In genomic region chr16:87487361-87487924, GRCh38 we compare ENCODE assay signal across 8 cellular contexts. TPM values are rescaled to one million over a fixed set of nuclear protein-coding genes. Genes with fewer than 3 reads are reported as not detected.
DNase-seq lines count a peak whose midpoint lies in the region; ATAC-seq and TF ChIP-seq lines count a peak whose summit lies in the region.

No MANE protein-coding gene starts in this region.

- H3F3A ChIP-seq in neural progenitor cell (ENCODE audit: low read depth), result peaks cover 11% of the 10 kb centered on the region
- H3F3A ChIP-seq in MM.1S (ENCODE audit: insufficient read depth, low read length), result no peaks in the 10 kb centered on the region

- H3K4me1 ChIP-seq in H9 (ENCODE audit: insufficient read depth, low read length), result no peaks in the 10 kb centered on the region; the same call in 1 of the 2 replicates
- peaks cover 27% of the 10 kb centered on the region for H3K4me1 ChIP-seq in neural progenitor cell
- no peaks in the 10 kb centered on the region for H3K4me1 ChIP-seq in MM.1S (ENCODE audit: low read length)

- no peaks in the 10 kb centered on the region for H3K36me3 ChIP-seq in neural progenitor cell
- H3K36me3 ChIP-seq in MM.1S (replicated peaks; ENCODE audit: insufficient read depth, low read length), result no peaks in the 10 kb centered on the region

- no peak overlapping the region for H2AK5ac ChIP-seq in H9 (ENCODE audit: insufficient read length, low read length)

- ATAC-seq in HG02571 (IDR thresholded peaks at IDR 0.05; ENCODE audit: unreplicated experiment), result no peak

- no CpG with 5 or more reads among the region's 24 CpGs for WGBS in H9 (ENCODE audit: extremely low coverage, insufficient read length, low lambda C conversion rate)

- no peak overlapping the region for H2BK20ac ChIP-seq in H9 (ENCODE audit: low read depth, low read length, poor library complexity, severe bottlenecking)

- H3K4me3 ChIP-seq in epithelial cell of proximal tubule (ENCODE audit: low read depth, low read length) (peak overlapping the region; percentile 48), neural progenitor cell (peak overlapping the region; percentile 11), MM.1S (ENCODE audit: low read length) (no peak overlapping the region)

- H3K4ac ChIP-seq in H9 (ENCODE audit: low read depth, low read length), result no peak overlapping the region

- H3K56ac ChIP-seq in H9 (ENCODE audit: insufficient read length, low read depth, low read length), result no peak overlapping the region

- no peak overlapping the region for H4K8ac ChIP-seq in H9 (replicated peaks; ENCODE audit: insufficient read length, low read depth, low read length)

- H3K4me3 Mint-ChIP-seq in H9 (peak overlapping the region; percentile 35 to 66; a peak in 4 of 5 replicates), neural progenitor cell (peak overlapping the region; percentile 65)

- H4K5ac ChIP-seq in H9 (ENCODE audit: insufficient read length, low read depth, low read length), result no peak overlapping the region

- H2AFZ ChIP-seq in H9 (ENCODE audit: low read length), result no peak overlapping the region
- no peak overlapping the region for H2AFZ ChIP-seq in neural progenitor cell (replicated peaks)
- H2AFZ ChIP-seq in MM.1S (ENCODE audit: low read length), result no peak overlapping the region

- TF ChIP-seq CTCF in H9 (conservative IDR thresholded peaks at IDR 0.05), result no peak
- TF ChIP-seq CTCF in epithelial cell of proximal tubule (conservative IDR thresholded peaks at IDR 0.05; ENCODE audit: low read depth, low read length), result no peak
- no peak for TF ChIP-seq CTCF in neural progenitor cell (IDR thresholded peaks at IDR 0.05)
- no peak for TF ChIP-seq CTCF in MM.1S (IDR thresholded peaks at IDR 0.05; ENCODE audit: low read length)

- H3K4me1 Mint-ChIP-seq in H9, result peaks cover 36% of the 10 kb centered on the region in 2 experiments
- peaks cover 46% of the 10 kb centered on the region for H3K4me1 Mint-ChIP-seq in neural progenitor cell

- no peak overlapping the region for H3K27ac ChIP-seq in H9 (ENCODE audit: insufficient read length, low read depth, low read length)
- H3K27ac ChIP-seq in neural progenitor cell, result no peak overlapping the region
- no peak overlapping the region for H3K27ac ChIP-seq in MM.1S (ENCODE audit: low read length)

- no peak overlapping the region for H2BK15ac ChIP-seq in H9 (ENCODE audit: low read depth, low read length)

- DNase-seq in H9, result peak; percentile 73
- DNase-seq in NCI-H526 treated with DMSO at 0.1 percent for 48 hours (lab: John Stamatoyannopoulos, UW), result peak; percentile 70
- peak; percentile 47 for DNase-seq in epithelial cell of proximal tubule (ENCODE audit: low read depth)
- DNase-seq in neural progenitor cell (ENCODE audit: low spot score), result peak; percentile 65
- DNase-seq in MM.1S, result no peak
- no peak for DNase-seq in H4 (ENCODE audit: low spot score)
- DNase-seq in activated CD4-positive, alpha-beta T cell treated with anti-CD3 and anti-CD28 coated beads for 1 hour, result no peak

- peaks cover 16% of the 10 kb centered on the region; the same call in 1 of the 2 replicates for H3K79me2 ChIP-seq in H9 (ENCODE audit: insufficient read depth, low read length)
- H3K79me2 ChIP-seq in neural progenitor cell (ENCODE audit: low read depth), result peaks cover 94% of the 10 kb centered on the region
- H3K79me2 ChIP-seq in MM.1S (ENCODE audit: low read length), result no peaks in the 10 kb centered on the region

- H3K14ac ChIP-seq in H9 (ENCODE audit: insufficient read depth, low read length), result peak overlapping the region; percentile 0; the same call in 1 of the 2 replicates

- H3K23me2 ChIP-seq in H9 (ENCODE audit: insufficient read length, low read depth, low read length, poor library complexity, severe bottlenecking), result peaks cover 5% of the 10 kb centered on the region

- H3K9me3 Mint-ChIP-seq in H9 (no peaks in the 10 kb centered on the region), neural progenitor cell (no peaks in the 10 kb centered on the region)

- H3K27ac Mint-ChIP-seq in H9 (peak overlapping the region in 1 of 3 experiments; percentile 72; a peak in 1 of 7 replicates), neural progenitor cell (no peak overlapping the region)

- H3K36me3 Mint-ChIP-seq in H9 (ENCODE audit: insufficient read depth in 1 of 3, low read depth in 3 of 3), result peaks cover 3 to 9% (median 9%) of the 10 kb centered on the region in 3 experiments; a peak in 6 of 7 replicates
- H3K36me3 Mint-ChIP-seq in neural progenitor cell, result peaks cover 9% of the 10 kb centered on the region

- no peak overlapping the region for H3K23ac ChIP-seq in H9 (ENCODE audit: insufficient read length, low read depth, low read length)

- H3K27me3 Mint-ChIP-seq in H9 (ENCODE audit: low read depth) (no peaks in the 10 kb centered on the region), neural progenitor cell (ENCODE audit: insufficient read depth, low read depth) (peaks cover 2% of the 10 kb centered on the region)

- H3T11ph ChIP-seq in H9 (ENCODE audit: low read length), result no peak overlapping the region

- H4K20me1 ChIP-seq in H9 (ENCODE audit: control insufficient read depth, insufficient read depth, insufficient read length) (no peaks in the 10 kb centered on the region), neural progenitor cell (ENCODE audit: low read depth) (peaks cover 95% of the 10 kb centered on the region), MM.1S (ENCODE audit: insufficient read depth, low read length) (no peaks in the 10 kb centered on the region)

- no peak overlapping the region for H3K9ac ChIP-seq in H9 (ENCODE audit: extremely low read depth, insufficient read length, low read length)
- H3K9ac ChIP-seq in neural progenitor cell, result no peak overlapping the region
- H3K9ac ChIP-seq in MM.1S (ENCODE audit: low read length), result no peak overlapping the region

- H3K4me2 ChIP-seq in H9 (ENCODE audit: insufficient read depth, insufficient read length, low read length) (peak overlapping the region; percentile 49), neural progenitor cell (peak overlapping the region; percentile 48), MM.1S (ENCODE audit: low read depth, low read length) (no peak overlapping the region)

- H3K9me3 ChIP-seq in H9 (ENCODE audit: control insufficient read depth, low read depth, low read length) (no peaks in the 10 kb centered on the region), neural progenitor cell (ENCODE audit: low read depth) (no peaks in the 10 kb centered on the region), MM.1S (replicated peaks; ENCODE audit: insufficient read depth, low read length) (no peaks in the 10 kb centered on the region)

- peaks cover 3% of the 10 kb centered on the region for H3K79me1 ChIP-seq in H9 (ENCODE audit: insufficient read depth, low read depth, low read length, poor library complexity, severe bottlenecking)

- H3K27me3 ChIP-seq in H9 (ENCODE audit: insufficient read depth, low read length) (no peaks in the 10 kb centered on the region), neural progenitor cell (peaks cover 13% of the 10 kb centered on the region), MM.1S (replicated peaks; ENCODE audit: insufficient read depth, low read length) (no peaks in the 10 kb centered on the region)

- H2BK12ac ChIP-seq in H9 (ENCODE audit: insufficient read length, low read depth, low read length), result no peak overlapping the region

- H2BK5ac ChIP-seq in H9 (ENCODE audit: insufficient read length, low read length), result no peak overlapping the region

- no peak overlapping the region for H2BK120ac ChIP-seq in H9 (ENCODE audit: low read depth, low read length, poor library complexity, severe bottlenecking)

- no peak overlapping the region for H3K18ac ChIP-seq in H9 (ENCODE audit: insufficient read length, low read depth, low read length)

- H4K91ac ChIP-seq in H9 (ENCODE audit: insufficient read length, low read depth, low read length), result no peak overlapping the region

- no peaks in the 10 kb centered on the region for H3K9me2 ChIP-seq in MM.1S (replicated peaks; ENCODE audit: insufficient read depth, low read length)

RNA-seq across cellular contexts. Expression of gene ZCCHC14, which starts 5.4 kb away (rescaled TPM):
- total RNA-seq in H9 (2021), result 27.6 and 27.7 TPM in 2 replicates
- total RNA-seq in epithelial cell of proximal tubule, result 9.9 and 11.8 TPM in 2 replicates
- 10.3 and 11.7 TPM in 2 replicates for total RNA-seq in neural progenitor cell (ENCODE audit: low replicate concordance)
- total RNA-seq in H4 (2014; rRNA removed; shearing (Covaris generic)), result 5.4 and 6.3 TPM in 2 replicates

Comparison
In these comparisons a context has a peak if more than half of its experiments do, and no peak if none do; other contexts are left out.
1. DNase-seq: peak in H9 (single experiment), NCI-H526 treated with DMSO at 0.1 percent for 48 hours (single experiment), epithelial cell of proximal tubule (single experiment) and neural progenitor cell (single experiment); none in MM.1S (single experiment), H4 (single experiment) and activated CD4-positive, alpha-beta T cell treated with anti-CD3 and anti-CD28 coated beads for 1 hour (single experiment).